Comparison of ENCODE assay signal across 8 cellular contexts in genomic region chr4:94207469-94208224, GRCh38. TPM values are rescaled to one million over a fixed set of nuclear protein-coding genes. Genes with fewer than 3 reads are reported as not detected.
DNase-seq lines count a peak whose midpoint lies in the region; FAIRE-seq and TF ChIP-seq lines count a peak whose summit lies in the region.

SMARCAD1 (plus strand) TSS chr4:94207865; CDS start chr4:94208395, 530 bp downstream.

- H3K9me2 ChIP-seq in Loucy (replicated peaks; ENCODE audit: low read depth, low read length), result no peaks in the 10 kb centered on the region

- H3K27ac Mint-ChIP-seq in nephron, result peak within 1 kb of the TSS; percentile 99 to 100 (median 99)
- H3K27ac Mint-ChIP-seq in stimulated activated naive CD8-positive, alpha-beta T cell treated with anti-CD3 and anti-CD28 coated beads, Interleukin-15, Interleukin-2, amounts not matched to agents 100 ng/mL and 50 ng/mL, for 24 hours, result peak within 1 kb of the TSS; percentile 99

- TF ChIP-seq CTCF in Loucy (conservative IDR thresholded peaks at IDR 0.05; ENCODE audit: low read length) (no peak), fibroblast of the aortic adventitia (IDR thresholded peaks at IDR 0.05; ENCODE audit: insufficient read depth, low read length) (no peak), nephron (IDR thresholded peaks at IDR 0.05; ENCODE audit: unreplicated experiment in 3 of 3) (no peak)

- H2AFZ ChIP-seq in Loucy (ENCODE audit: low read length), result peak within 1 kb of the TSS; percentile 90

- H3K9me3 Mint-ChIP-seq in nephron, result peaks cover 6% of the 10 kb centered on the region
- H3K9me3 Mint-ChIP-seq in stimulated activated naive CD8-positive, alpha-beta T cell treated with anti-CD3 and anti-CD28 coated beads, Interleukin-15, Interleukin-2, amounts not matched to agents 100 ng/mL and 50 ng/mL, for 24 hours, result no peaks in the 10 kb centered on the region

- H3K4me3 ChIP-seq in Loucy (ENCODE audit: low read length, poor library complexity, severe bottlenecking), result peak within 1 kb of the TSS; percentile 93
- H3K4me3 ChIP-seq in fibroblast of the aortic adventitia (ENCODE audit: low read depth, low read length), result peak within 1 kb of the TSS; percentile 92

- peaks cover 37% of the 10 kb centered on the region for H3K36me3 Mint-ChIP-seq in nephron (ENCODE audit: low read depth)
- peaks cover 27% of the 10 kb centered on the region for H3K36me3 Mint-ChIP-seq in stimulated activated naive CD8-positive, alpha-beta T cell treated with anti-CD3 and anti-CD28 coated beads, Interleukin-15, Interleukin-2, amounts not matched to agents 100 ng/mL and 50 ng/mL, for 24 hours (ENCODE audit: low read depth)

- peak within 1 kb of the TSS; percentile 94 for H3K4me2 ChIP-seq in Loucy (ENCODE audit: low read depth, low read length, poor library complexity, severe bottlenecking)

- H3K36me3 ChIP-seq in Loucy (ENCODE audit: insufficient read depth, low read length), result no peaks in the 10 kb centered on the region; the same call in 1 of the 2 replicates

- H3F3A ChIP-seq in Loucy (ENCODE audit: low read depth), result no peaks in the 10 kb centered on the region

- peaks cover 15% of the 10 kb centered on the region for H4K20me1 ChIP-seq in Loucy (ENCODE audit: insufficient read depth, low read length, poor library complexity, severe bottlenecking)

- peak within 1 kb of the TSS; percentile 94 to 95 (median 94) for H3K4me3 Mint-ChIP-seq in nephron
- peak within 1 kb of the TSS; percentile 88 for H3K4me3 Mint-ChIP-seq in stimulated activated naive CD8-positive, alpha-beta T cell treated with anti-CD3 and anti-CD28 coated beads, Interleukin-15, Interleukin-2, amounts not matched to agents 100 ng/mL and 50 ng/mL, for 24 hours

- peaks cover 24% of the 10 kb centered on the region for H3K4me1 Mint-ChIP-seq in nephron
- H3K4me1 Mint-ChIP-seq in stimulated activated naive CD8-positive, alpha-beta T cell treated with anti-CD3 and anti-CD28 coated beads, Interleukin-15, Interleukin-2, amounts not matched to agents 100 ng/mL and 50 ng/mL, for 24 hours (ENCODE audit: low read depth), result peaks cover 35% of the 10 kb centered on the region

- peaks cover 45% of the 10 kb centered on the region for H3K79me2 ChIP-seq in Loucy (ENCODE audit: insufficient read depth, low read length)

- peak; percentile 64 for FAIRE-seq in H54 (lab: Jason Lieb, UNC)

- H3K4me1 ChIP-seq in Loucy (ENCODE audit: insufficient read depth, low read length, poor library complexity, severe bottlenecking), result peaks cover 29% of the 10 kb centered on the region

- H3K27me3 ChIP-seq in Loucy (ENCODE audit: insufficient read depth, low read length, poor library complexity, severe bottlenecking), result no peaks in the 10 kb centered on the region

- DNase-seq in EL (peak; percentile 92), H54 (ENCODE audit: insufficient read length, low spot score) (peak; percentile 38), fibroblast of the aortic adventitia (ENCODE audit: low read depth) (peak; percentile 97)
- peak; percentile 72 for DNase-seq in activated T-helper 9 cell treated with anti-CD3 and anti-CD28 coated beads, Interleukin-2, amount 50 U/mL, for 16 hours (ENCODE audit: low read depth)

- H3K9ac ChIP-seq in Loucy (ENCODE audit: low read depth, low read length, poor library complexity, severe bottlenecking), result peak within 1 kb of the TSS; percentile 95

- H3K9me3 ChIP-seq in Loucy (ENCODE audit: insufficient read depth, low read depth, low read length), result no peaks in the 10 kb centered on the region

- TF ChIP-seq POLR2A in H54 (IDR thresholded peaks at IDR 0.05; ENCODE audit: low read depth, low read length), result peak; percentile 63; the same call in 1 of the 2 replicates
- peak; percentile 54 for TF ChIP-seq POLR2A in Raji (IDR thresholded peaks at IDR 0.05; ENCODE audit: insufficient read depth, low read depth, low read length)

- no peaks in the 10 kb centered on the region for H3K27me3 Mint-ChIP-seq in nephron (ENCODE audit: low read depth)
- H3K27me3 Mint-ChIP-seq in stimulated activated naive CD8-positive, alpha-beta T cell treated with anti-CD3 and anti-CD28 coated beads, Interleukin-15, Interleukin-2, amounts not matched to agents 100 ng/mL and 50 ng/mL, for 24 hours, result peaks cover 7% of the 10 kb centered on the region

RNA-seq across cellular contexts. Expression of gene SMARCAD1, which starts in this region (rescaled TPM):
- total RNA-seq in fibroblast of the aortic adventitia (ENCODE audit: low replicate concordance), result 48.5 and 52.3 TPM in 2 replicates

Comparison
In these comparisons a context has a peak if more than half of its experiments do, and no peak if none do; other contexts are left out.
1. Peak in every context shown above with its lines: DNase-seq and H3K4me3 ChIP-seq.
2. DNase-seq: peak in every context shown above with its lines; median percentile 97 in fibroblast of the aortic adventitia; 92 in EL; 72 in activated T-helper 9 cell treated with anti-CD3 and anti-CD28 coated beads, Interleukin-2, amount 50 U/mL, for 16 hours; 38 in H54.